ENCODE assay signal across 12 cellular contexts in the genomic region with DNA sequence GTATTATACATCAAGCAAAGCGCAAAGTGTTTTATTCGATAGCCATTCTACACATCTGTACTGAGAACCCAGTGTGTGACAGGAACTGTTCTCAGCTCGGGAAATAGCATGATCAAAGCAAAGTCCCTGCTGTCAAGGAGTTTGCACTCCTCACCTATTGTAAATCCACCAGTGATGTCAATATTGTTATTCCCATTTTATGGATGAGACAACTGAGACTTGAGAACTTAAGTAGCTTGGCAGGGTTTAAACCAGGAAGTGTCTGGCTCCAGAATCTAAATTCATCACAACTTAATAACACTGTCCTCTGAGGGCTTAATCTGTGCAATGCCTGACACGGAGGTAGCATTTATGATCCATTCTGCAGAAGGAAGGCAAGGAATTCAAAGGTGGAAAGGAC.
"Had no signal": no experiment of that assay in that cellular context is flagged by ENCODE, and none has a peak within 500 bp of the region (broad histone marks: within the 10 kb centered on the region; RNA-seq: fewer than 3 reads in every experiment).

No MANE protein-coding gene starts in this region.

- H3K4me3 Mint-ChIP-seq: nephron progenitor cell, WTC11 had no signal

- H3K4me1 ChIP-seq: ascending aorta, SJCRH30 had no signal

- H3K9me3 ChIP-seq: ascending aorta, heart left ventricle, psoas muscle, SJCRH30, thyroid gland had no signal

- ATAC-seq: heart left ventricle, psoas muscle, WTC11 had no signal

- H3K36me3 ChIP-seq: thyroid gland had no signal

- H3K27ac Mint-ChIP-seq: nephron progenitor cell, WTC11 had no signal

- H3K36me3 Mint-ChIP-seq: WTC11 had no signal

- H3K27me3 ChIP-seq: ascending aorta, heart left ventricle, SJCRH30, thyroid gland had no signal

- H3K27ac ChIP-seq: psoas muscle, SJCRH30, thyroid gland had no signal

- H3K9me3 Mint-ChIP-seq: nephron progenitor cell, WTC11 had no signal

- DNase-seq: activated gamma-delta T cell treated with Interleukin-2 at 50 U/mL for 16 hours; activated T-cell treated with anti-CD3 and anti-CD28 coated beads, Interleukin-2, amount 50 U/mL, for 48 hours; foreskin melanocyte; heart left ventricle; nephron progenitor cell; psoas muscle; SJCRH30; stimulated activated CD4-positive, alpha-beta T cell treated with anti-CD3 and anti-CD28 coated beads, Interleukin-2, amount 100 ng/mL, for 48 hours; stimulated activated CD8-positive, alpha-beta memory T cell treated with anti-CD3 and anti-CD28 coated beads, Interleukin-4, amount 100 ng/mL, for 48 hours; thyroid gland had no signal

- H3K4me3 ChIP-seq: ascending aorta, heart left ventricle, psoas muscle, SJCRH30, thyroid gland had no signal
